Comparison of ENCODE assay signal across 8 cellular contexts in genomic region chr6:44338228-44339122, GRCh38. TPM values are rescaled to one million over a fixed set of nuclear protein-coding genes. Genes with fewer than 3 reads are reported as not detected.
DNase-seq lines count a peak whose midpoint lies in the region; ATAC-seq and TF ChIP-seq lines count a peak whose summit lies in the region.

No MANE protein-coding gene starts in this region.

- ATAC-seq in HG02981 (IDR thresholded peaks at IDR 0.05; ENCODE audit: unreplicated experiment): peak; percentile 71

- peak; percentile 77 for TF ChIP-seq CTCF in cardiac fibroblast (IDR thresholded peaks at IDR 0.05; ENCODE audit: low read depth, low read length)

- H3K4me3 ChIP-seq in cardiac fibroblast (replicated peaks in 1 of 2; ENCODE audit: low read depth in 2 of 2, low read length in 2 of 2): no peak overlapping the region

- DNase-seq in Daoy (ENCODE audit: low read depth) (peak; percentile 72), NCI-H345 (lab: John Stamatoyannopoulos, UW) (peak; percentile 64), cardiac fibroblast (ENCODE audit: low read depth in 2 of 2) (peak; percentile 67 to 74), kidney tubule cell (ENCODE audit: low spot score) (peak; percentile 63), amniotic stem cell (lab: John Stamatoyannopoulos, UW) (no peak)
- peak; percentile 11 to 46 (median 18) for DNase-seq in activated CD4-positive, CD25-positive, alpha-beta regulatory T cell (lab: John Stamatoyannopoulos, UW)
- DNase-seq in stimulated activated CD4-positive, alpha-beta T cell treated with anti-CD3 and anti-CD28 coated beads, Interleukin-2, amount 100 ng/mL, for 48 hours: peak; percentile 59 to 62

RNA-seq across cellular contexts. Expression of gene SPATS1, which starts 4.0 kb away (rescaled TPM):
- total RNA-seq in Daoy (2014; rRNA removed; shearing (Covaris generic)): not detected in 2 replicates

RNA-seq across cellular contexts. Expression of gene AARS2, which starts 25.3 kb away (rescaled TPM):
- total RNA-seq in Daoy (2014; rRNA removed; shearing (Covaris generic)): 37.9 and 38.2 TPM in 2 replicates

RNA-seq across cellular contexts. Expression of gene CDC5L, which starts 49.0 kb away (rescaled TPM):
- total RNA-seq in Daoy (2014; rRNA removed; shearing (Covaris generic)): 50.2 and 57.8 TPM in 2 replicates
